In the genomic region with DNA sequence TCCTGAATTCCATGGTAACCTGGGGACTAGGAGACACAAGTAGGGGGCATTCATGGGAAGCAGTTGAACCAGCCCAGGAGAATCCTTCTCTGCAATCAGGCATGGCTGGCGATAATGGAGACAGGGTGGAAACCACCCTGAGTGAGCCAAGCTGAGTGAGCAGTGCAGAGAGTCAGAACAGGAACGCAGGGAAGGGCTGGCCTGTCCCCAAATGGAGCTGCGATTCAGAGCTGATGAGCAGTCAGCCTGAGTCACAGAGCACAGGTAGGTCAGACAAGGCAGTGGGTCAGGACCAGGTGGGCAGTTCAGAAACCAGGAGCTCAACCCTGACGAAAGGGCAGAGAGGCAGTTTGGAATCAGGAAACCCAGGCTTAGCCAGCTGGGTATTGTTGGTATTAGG, we compare ENCODE assay signal across 1 cellular context.
TF ChIP-seq lines count a peak whose summit lies in the region.

No MANE protein-coding gene starts in this region.

TF ChIP-seq in GM23338, 12 proteins besides CTCF, POLR2A, EP300 and RAD21 (continued from another document):
- TF ChIP-seq, protein P1, sequence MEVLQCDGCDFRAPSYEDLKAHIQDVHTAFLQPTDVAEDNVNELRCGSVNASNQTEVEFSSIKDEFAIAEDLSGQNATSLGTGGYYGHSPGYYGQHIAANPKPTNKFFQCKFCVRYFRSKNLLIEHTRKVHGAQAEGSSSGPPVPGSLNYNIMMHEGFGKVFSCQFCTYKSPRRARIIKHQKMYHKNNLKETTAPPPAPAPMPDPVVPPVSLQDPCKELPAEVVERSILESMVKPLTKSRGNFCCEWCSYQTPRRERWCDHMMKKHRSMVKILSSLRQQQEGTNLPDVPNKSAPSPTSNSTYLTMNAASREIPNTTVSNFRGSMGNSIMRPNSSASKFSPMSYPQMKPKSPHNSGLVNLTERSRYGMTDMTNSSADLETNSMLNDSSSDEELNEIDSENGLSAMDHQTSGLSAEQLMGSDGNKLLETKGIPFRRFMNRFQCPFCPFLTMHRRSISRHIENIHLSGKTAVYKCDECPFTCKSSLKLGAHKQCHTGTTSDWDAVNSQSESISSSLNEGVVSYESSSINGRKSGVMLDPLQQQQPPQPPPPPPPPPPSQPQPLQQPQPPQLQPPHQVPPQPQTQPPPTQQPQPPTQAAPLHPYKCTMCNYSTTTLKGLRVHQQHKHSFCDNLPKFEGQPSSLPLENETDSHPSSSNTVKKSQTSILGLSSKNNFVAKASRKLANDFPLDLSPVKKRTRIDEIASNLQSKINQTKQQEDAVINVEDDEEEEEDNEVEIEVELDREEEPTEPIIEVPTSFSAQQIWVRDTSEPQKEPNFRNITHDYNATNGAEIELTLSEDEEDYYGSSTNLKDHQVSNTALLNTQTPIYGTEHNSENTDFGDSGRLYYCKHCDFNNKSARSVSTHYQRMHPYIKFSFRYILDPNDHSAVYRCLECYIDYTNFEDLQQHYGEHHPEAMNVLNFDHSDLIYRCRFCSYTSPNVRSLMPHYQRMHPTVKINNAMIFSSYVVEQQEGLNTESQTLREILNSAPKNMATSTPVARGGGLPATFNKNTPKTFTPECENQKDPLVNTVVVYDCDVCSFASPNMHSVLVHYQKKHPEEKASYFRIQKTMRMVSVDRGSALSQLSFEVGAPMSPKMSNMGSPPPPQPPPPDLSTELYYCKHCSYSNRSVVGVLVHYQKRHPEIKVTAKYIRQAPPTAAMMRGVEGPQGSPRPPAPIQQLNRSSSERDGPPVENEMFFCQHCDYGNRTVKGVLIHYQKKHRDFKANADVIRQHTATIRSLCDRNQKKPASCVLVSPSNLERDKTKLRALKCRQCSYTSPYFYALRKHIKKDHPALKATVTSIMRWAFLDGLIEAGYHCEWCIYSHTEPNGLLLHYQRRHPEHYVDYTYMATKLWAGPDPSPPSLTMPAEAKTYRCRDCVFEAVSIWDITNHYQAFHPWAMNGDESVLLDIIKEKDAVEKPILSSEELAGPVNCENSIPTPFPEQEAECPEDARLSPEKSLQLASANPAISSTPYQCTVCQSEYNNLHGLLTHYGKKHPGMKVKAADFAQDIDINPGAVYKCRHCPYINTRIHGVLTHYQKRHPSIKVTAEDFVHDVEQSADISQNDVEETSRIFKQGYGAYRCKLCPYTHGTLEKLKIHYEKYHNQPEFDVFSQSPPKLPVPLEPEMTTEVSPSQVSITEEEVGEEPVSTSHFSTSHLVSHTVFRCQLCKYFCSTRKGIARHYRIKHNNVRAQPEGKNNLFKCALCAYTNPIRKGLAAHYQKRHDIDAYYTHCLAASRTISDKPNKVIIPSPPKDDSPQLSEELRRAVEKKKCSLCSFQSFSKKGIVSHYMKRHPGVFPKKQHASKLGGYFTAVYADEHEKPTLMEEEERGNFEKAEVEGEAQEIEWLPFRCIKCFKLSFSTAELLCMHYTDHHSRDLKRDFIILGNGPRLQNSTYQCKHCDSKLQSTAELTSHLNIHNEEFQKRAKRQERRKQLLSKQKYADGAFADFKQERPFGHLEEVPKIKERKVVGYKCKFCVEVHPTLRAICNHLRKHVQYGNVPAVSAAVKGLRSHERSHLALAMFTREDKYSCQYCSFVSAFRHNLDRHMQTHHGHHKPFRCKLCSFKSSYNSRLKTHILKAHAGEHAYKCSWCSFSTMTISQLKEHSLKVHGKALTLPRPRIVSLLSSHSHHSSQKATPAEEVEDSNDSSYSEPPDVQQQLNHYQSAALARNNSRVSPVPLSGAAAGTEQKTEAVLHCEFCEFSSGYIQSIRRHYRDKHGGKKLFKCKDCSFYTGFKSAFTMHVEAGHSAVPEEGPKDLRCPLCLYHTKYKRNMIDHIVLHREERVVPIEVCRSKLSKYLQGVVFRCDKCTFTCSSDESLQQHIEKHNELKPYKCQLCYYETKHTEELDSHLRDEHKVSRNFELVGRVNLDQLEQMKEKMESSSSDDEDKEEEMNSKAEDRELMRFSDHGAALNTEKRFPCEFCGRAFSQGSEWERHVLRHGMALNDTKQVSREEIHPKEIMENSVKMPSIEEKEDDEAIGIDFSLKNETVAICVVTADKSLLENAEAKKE (CRISPR knock-in tag; IDR thresholded peaks at IDR 0.05): no peak
- TF ChIP-seq NANOG (IDR thresholded peaks at IDR 0.05; ENCODE audit: borderline replicate concordance) (no peak), STAT1 (IDR thresholded peaks at IDR 0.05; ENCODE audit: unreplicated experiment) (no peak), JUNB (IDR thresholded peaks at IDR 0.05; ENCODE audit: unreplicated experiment) (no peak), ZNF114 (CRISPR knock-in tag; IDR thresholded peaks at IDR 0.05) (no peak), CREB1 (CRISPR knock-in tag; IDR thresholded peaks at IDR 0.05; ENCODE audit: low read depth) (no peak), EZH2 (IDR thresholded peaks at IDR 0.05; ENCODE audit: low read depth, unreplicated experiment) (no peak), ZNF331 (CRISPR knock-in tag; IDR thresholded peaks at IDR 0.05; ENCODE audit: low read depth) (no peak), POLR2AphosphoS5 (IDR thresholded peaks at IDR 0.05; ENCODE audit: low read depth) (no peak)
- TF ChIP-seq, protein P2, sequence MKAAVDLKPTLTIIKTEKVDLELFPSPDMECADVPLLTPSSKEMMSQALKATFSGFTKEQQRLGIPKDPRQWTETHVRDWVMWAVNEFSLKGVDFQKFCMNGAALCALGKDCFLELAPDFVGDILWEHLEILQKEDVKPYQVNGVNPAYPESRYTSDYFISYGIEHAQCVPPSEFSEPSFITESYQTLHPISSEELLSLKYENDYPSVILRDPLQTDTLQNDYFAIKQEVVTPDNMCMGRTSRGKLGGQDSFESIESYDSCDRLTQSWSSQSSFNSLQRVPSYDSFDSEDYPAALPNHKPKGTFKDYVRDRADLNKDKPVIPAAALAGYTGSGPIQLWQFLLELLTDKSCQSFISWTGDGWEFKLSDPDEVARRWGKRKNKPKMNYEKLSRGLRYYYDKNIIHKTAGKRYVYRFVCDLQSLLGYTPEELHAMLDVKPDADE (IDR thresholded peaks at IDR 0.05): no peak
- TF ChIP-seq, protein P3, sequence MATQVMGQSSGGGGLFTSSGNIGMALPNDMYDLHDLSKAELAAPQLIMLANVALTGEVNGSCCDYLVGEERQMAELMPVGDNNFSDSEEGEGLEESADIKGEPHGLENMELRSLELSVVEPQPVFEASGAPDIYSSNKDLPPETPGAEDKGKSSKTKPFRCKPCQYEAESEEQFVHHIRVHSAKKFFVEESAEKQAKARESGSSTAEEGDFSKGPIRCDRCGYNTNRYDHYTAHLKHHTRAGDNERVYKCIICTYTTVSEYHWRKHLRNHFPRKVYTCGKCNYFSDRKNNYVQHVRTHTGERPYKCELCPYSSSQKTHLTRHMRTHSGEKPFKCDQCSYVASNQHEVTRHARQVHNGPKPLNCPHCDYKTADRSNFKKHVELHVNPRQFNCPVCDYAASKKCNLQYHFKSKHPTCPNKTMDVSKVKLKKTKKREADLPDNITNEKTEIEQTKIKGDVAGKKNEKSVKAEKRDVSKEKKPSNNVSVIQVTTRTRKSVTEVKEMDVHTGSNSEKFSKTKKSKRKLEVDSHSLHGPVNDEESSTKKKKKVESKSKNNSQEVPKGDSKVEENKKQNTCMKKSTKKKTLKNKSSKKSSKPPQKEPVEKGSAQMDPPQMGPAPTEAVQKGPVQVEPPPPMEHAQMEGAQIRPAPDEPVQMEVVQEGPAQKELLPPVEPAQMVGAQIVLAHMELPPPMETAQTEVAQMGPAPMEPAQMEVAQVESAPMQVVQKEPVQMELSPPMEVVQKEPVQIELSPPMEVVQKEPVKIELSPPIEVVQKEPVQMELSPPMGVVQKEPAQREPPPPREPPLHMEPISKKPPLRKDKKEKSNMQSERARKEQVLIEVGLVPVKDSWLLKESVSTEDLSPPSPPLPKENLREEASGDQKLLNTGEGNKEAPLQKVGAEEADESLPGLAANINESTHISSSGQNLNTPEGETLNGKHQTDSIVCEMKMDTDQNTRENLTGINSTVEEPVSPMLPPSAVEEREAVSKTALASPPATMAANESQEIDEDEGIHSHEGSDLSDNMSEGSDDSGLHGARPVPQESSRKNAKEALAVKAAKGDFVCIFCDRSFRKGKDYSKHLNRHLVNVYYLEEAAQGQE (IDR thresholded peaks at IDR 0.05; ENCODE audit: unreplicated experiment): no peak
